ENCODE assay signal across 8 cellular contexts in genomic region chr1:21022279-21023040, GRCh38.
DNase-seq lines count a peak whose midpoint lies in the region; ATAC-seq and TF ChIP-seq lines count a peak whose summit lies in the region.

No MANE protein-coding gene starts in this region.

- no peak overlapping the region for H3K4me3 ChIP-seq in astrocyte of the spinal cord (ENCODE audit: low read depth, low read length)

- H3K36me3 Mint-ChIP-seq in immature natural killer cell: peaks cover 0 to 3% (median 0%) of the 10 kb centered on the region in 3 donors

- peaks cover 41 to 65% of the 10 kb centered on the region in 2 donors for H3K4me1 Mint-ChIP-seq in immature natural killer cell

- H3K4me3 Mint-ChIP-seq in immature natural killer cell: peak overlapping the region; percentile 71 to 85 (median 75)

- no peaks in the 10 kb centered on the region for H3K9me3 Mint-ChIP-seq in immature natural killer cell

- H3K27me3 Mint-ChIP-seq in immature natural killer cell (ENCODE audit: low read depth in 3 of 3): peaks cover 0 to 1% (median 0%) of the 10 kb centered on the region in 3 donors

- DNase-seq in activated CD4-positive, alpha-beta T cell treated with anti-CD3 and anti-CD28 coated beads for 4 hours: peak; percentile 38 to 39
- no peak for DNase-seq in activated CD4-positive, alpha-beta T cell treated with anti-CD3 and anti-CD28 coated beads, Interleukin-2, amount 50 U/mL, for 1 hour
- DNase-seq in KBM-7: peak; percentile 88
- peak; percentile 94 for DNase-seq in OCI-M1 (lab: John Stamatoyannopoulos, UW)
- peak; percentile 99 for DNase-seq in astrocyte of the spinal cord (ENCODE audit: low read depth, low spot score)
- peak; percentile 38 to 53 (median 44) for DNase-seq in immature natural killer cell
- DNase-seq in smooth muscle cell of the brain vasculature (ENCODE audit: low read depth, low spot score): peak; percentile 93

- peak; percentile 81 for ATAC-seq in GM21723 (IDR thresholded peaks at IDR 0.05; ENCODE audit: unreplicated experiment)

- TF ChIP-seq CTCF in astrocyte of the spinal cord (IDR thresholded peaks at IDR 0.05; ENCODE audit: low read depth, low read length): no peak

- H3K27ac Mint-ChIP-seq in immature natural killer cell: peak overlapping the region; percentile 82 to 93 (median 89)

- in situ Hi-C loops in KBM-7 (cut with MboI; ENCODE audit: low pct_unique_long_range_greater_than_20kb, low sequenced_read_pairs) (no loop called here), astrocyte of the spinal cord (cut with HindIII; ENCODE audit: low sequenced_read_pairs) (no loop called here)
